In the genomic region with DNA sequence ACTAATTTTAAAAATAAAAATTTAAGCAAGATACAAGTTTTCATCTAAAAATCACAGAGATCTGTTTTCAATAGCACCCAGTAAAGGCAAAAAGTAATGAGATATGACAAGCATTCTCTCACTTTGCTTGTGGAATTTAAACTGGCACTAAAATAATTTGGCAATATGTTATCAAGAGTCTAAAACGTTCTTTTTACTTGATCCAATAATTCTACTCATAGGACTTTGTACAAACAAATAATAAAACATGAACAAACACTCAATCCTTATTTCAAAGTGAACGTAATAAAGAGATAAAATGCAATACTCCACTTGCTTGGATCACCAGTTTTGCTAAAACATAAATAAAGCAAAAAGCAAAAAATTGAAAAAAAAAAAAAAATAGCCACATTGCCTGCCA, we compare ENCODE assay signal across 26 cellular contexts.
"Had no signal": no experiment of that assay in that cellular context is flagged by ENCODE, and none has a peak within 500 bp of the region (broad histone marks: within the 10 kb centered on the region; RNA-seq: fewer than 3 reads in every experiment).

No MANE protein-coding gene starts in this region.

- FAIRE-seq: urothelium cell line had no signal

- H3K4me1 ChIP-seq: parathyroid adenoma, psoas muscle, right lobe of liver, sigmoid colon, thyroid gland, tibial nerve, vagina had no signal

- H3K27me3 ChIP-seq: neutrophil, right lobe of liver, sigmoid colon, stomach, thyroid gland, tibial nerve, upper lobe of left lung, vagina had no signal

- DNase-seq: nephron progenitor cell; nucleus accumbens; posterior cingulate gyrus; psoas muscle; right cardiac atrium; right lobe of liver; sigmoid colon; small intestine; stimulated activated CD4-positive, alpha-beta T cell treated with anti-CD3 and anti-CD28 coated beads, Interleukin-15, amount 100 ng/mL, for 24 hours; stimulated activated CD4-positive, alpha-beta T cell treated with anti-CD3 and anti-CD28 coated beads, Interleukin-2, amount 100 ng/mL, for 24 hours; stimulated activated CD4-positive, alpha-beta T cell treated with anti-CD3 and anti-CD28 coated beads, Interleukin-2, amount 100 ng/mL, for 48 hours; stimulated activated CD4-positive, alpha-beta T cell treated with anti-CD3 and anti-CD28 coated beads, Interleukin-4, amount 100 ng/mL, for 24 hours; stimulated activated naive B cell treated with anti-CD40 and anti-IgM and Interleukin-4, amounts not matched to agents 10 μg/mL and 1 μg/mL and 100 μg/mL, for 72 hours; stimulated activated naive CD4-positive, alpha-beta T cell treated with Interleukin-2 at 50 U/mL for 16 hours; stomach; thyroid gland; trophoblast cell had no signal

- H3K4me3 ChIP-seq: psoas muscle, right lobe of liver, sigmoid colon, stomach, thoracic aorta, thyroid gland, tibial nerve, upper lobe of left lung, vagina had no signal

- H3K9me3 ChIP-seq: neutrophil, thyroid gland had no signal

- ATAC-seq: natural killer cell treated with Interleukin-12 subunit alpha and Interleukin-12 subunit beta and Interleukin-15 and Interleukin-18, amount 100 ng/mL, for 72 hours; psoas muscle; right cardiac atrium; right lobe of liver; stimulated activated effector memory CD8-positive, alpha-beta T cell treated with anti-CD3 and anti-CD28 coated beads, Interleukin-12 subunit alpha, Interleukin-12 subunit beta, amount 100 ng/mL, for 72 hours; stimulated activated naive B cell treated with anti-CD40 and anti-IgM and Interleukin-4, amounts not matched to agents 10 μg/mL and 1 μg/mL and 100 μg/mL, for 72 hours had no signal

- H3K36me3 ChIP-seq: neutrophil had no signal

- H3K27ac ChIP-seq: neutrophil, parathyroid adenoma, psoas muscle, right lobe of liver, sigmoid colon, stomach, thoracic aorta, thyroid gland, tibial nerve, upper lobe of left lung, vagina had no signal
